22 cellular contexts compared by ENCODE assay signal in genomic region chr10:31739146-31739545, GRCh38.
"Had no signal": no experiment of that assay in that cellular context is flagged by ENCODE, and none has a peak within 500 bp of the region (broad histone marks: within the 10 kb centered on the region; RNA-seq: fewer than 3 reads in every experiment).

No MANE protein-coding gene starts in this region.

- H3K36me3 Mint-ChIP-seq: activated naive CD4-positive, alpha-beta T cell treated with anti-CD3 and anti-CD28 coated beads, Interleukin-2, amount 10 ng/mL, durations not matched to agents 7 days and 5 days; stimulated activated effector memory CD8-positive, alpha-beta T cell treated with anti-CD3 and anti-CD28 coated beads, Interleukin-12 subunit alpha, Interleukin-12 subunit beta, amount 100 ng/mL, for 72 hours; type B pancreatic cell had no signal

- H3K4me3 Mint-ChIP-seq: activated B cell treated with CpG ODN at 0.5 μM for 24 hours; activated CD4-positive, alpha-beta T cell treated with anti-CD3 and anti-CD28 coated beads, Interleukin-2, amount 10 ng/mL, durations not matched to agents 24 days and 14 days; activated CD8-positive, alpha-beta T cell treated with anti-CD3 and anti-CD28 coated beads for 36 hours; activated naive CD4-positive, alpha-beta T cell treated with anti-CD3 and anti-CD28 coated beads, Interleukin-2, amount 10 ng/mL, durations not matched to agents 7 days and 5 days; activated T-cell treated with anti-CD3 and anti-CD28 coated beads, Interleukin-2, amount 50 U/mL, for 4 hours; endodermal cell; nephron progenitor cell; stimulated activated effector memory CD8-positive, alpha-beta T cell treated with anti-CD3 and anti-CD28 coated beads, Interleukin-12 subunit alpha, Interleukin-12 subunit beta, amount 100 ng/mL, for 72 hours; type B pancreatic cell had no signal

- H3K4me1 Mint-ChIP-seq: activated B cell treated with CpG ODN at 0.5 μM for 24 hours; activated naive CD4-positive, alpha-beta T cell treated with anti-CD3 and anti-CD28 coated beads, Interleukin-2, amount 10 ng/mL, durations not matched to agents 7 days and 5 days; endodermal cell; nephron progenitor cell had no signal

- ATAC-seq: activated CD8-positive, alpha-beta T cell treated with anti-CD3 and anti-CD28 coated beads for 36 hours; activated T-cell treated with anti-CD3 and anti-CD28 coated beads, Interleukin-2, amount 50 U/mL, for 4 hours; foreskin keratinocyte; left colon; lower lobe of right lung; stimulated activated effector memory CD8-positive, alpha-beta T cell treated with anti-CD3 and anti-CD28 coated beads, Interleukin-12 subunit alpha, Interleukin-12 subunit beta, amount 100 ng/mL, for 72 hours had no signal

- H3K27ac ChIP-seq: cardiac muscle cell, epithelial cell of prostate, foreskin keratinocyte, lower lobe of right lung, prostate gland, testis had no signal

- H3K36me3 ChIP-seq: cardiac muscle cell, lower lobe of right lung, prostate gland, right atrium auricular region had no signal

- H3K9me3 ChIP-seq: lower lobe of right lung, prostate gland, right atrium auricular region, testis had no signal

- H3K9me3 Mint-ChIP-seq: endodermal cell; stimulated activated effector memory CD8-positive, alpha-beta T cell treated with anti-CD3 and anti-CD28 coated beads, Interleukin-12 subunit alpha, Interleukin-12 subunit beta, amount 100 ng/mL, for 72 hours; type B pancreatic cell had no signal

- H3K27me3 Mint-ChIP-seq: activated CD4-positive, alpha-beta T cell treated with anti-CD3 and anti-CD28 coated beads, Interleukin-2, amount 10 ng/mL, durations not matched to agents 24 days and 14 days; activated naive CD4-positive, alpha-beta T cell treated with anti-CD3 and anti-CD28 coated beads, Interleukin-2, amount 10 ng/mL, durations not matched to agents 7 days and 5 days; type B pancreatic cell had no signal

- H3K4me3 ChIP-seq: cardiac muscle cell, lower lobe of right lung, prostate gland, right atrium auricular region, testis had no signal

- H3K4me1 ChIP-seq: foreskin keratinocyte, prostate gland, testis had no signal

- H3K27me3 ChIP-seq: cardiac muscle cell, foreskin keratinocyte, right atrium auricular region, testis had no signal

- H3K27ac Mint-ChIP-seq: activated B cell treated with CpG ODN at 0.5 μM for 24 hours; activated CD4-positive, alpha-beta T cell treated with anti-CD3 and anti-CD28 coated beads, Interleukin-2, amount 10 ng/mL, durations not matched to agents 24 days and 14 days; activated CD8-positive, alpha-beta T cell treated with anti-CD3 and anti-CD28 coated beads for 36 hours; activated naive CD4-positive, alpha-beta T cell treated with anti-CD3 and anti-CD28 coated beads, Interleukin-2, amount 10 ng/mL, durations not matched to agents 7 days and 5 days; endodermal cell; nephron progenitor cell; stimulated activated effector memory CD8-positive, alpha-beta T cell treated with anti-CD3 and anti-CD28 coated beads, Interleukin-12 subunit alpha, Interleukin-12 subunit beta, amount 100 ng/mL, for 72 hours; type B pancreatic cell had no signal

- DNase-seq: activated B cell treated with CpG ODN at 0.5 μM for 24 hours; activated CD4-positive, alpha-beta T cell treated with anti-CD3 and anti-CD28 coated beads, Interleukin-2, amount 10 ng/mL, durations not matched to agents 24 days and 14 days; activated CD8-positive, alpha-beta T cell treated with anti-CD3 and anti-CD28 coated beads for 36 hours; activated effector memory CD4-positive, alpha-beta T cell treated with Interleukin-2 at 50 U/mL for 16 hours; activated naive CD4-positive, alpha-beta T cell treated with anti-CD3 and anti-CD28 coated beads, Interleukin-2, amount 10 ng/mL, durations not matched to agents 7 days and 5 days; activated T-cell treated with anti-CD3 and anti-CD28 coated beads, Interleukin-2, amount 50 U/mL, for 4 hours; endodermal cell; foreskin keratinocyte; hypothalamus; left colon; lower lobe of right lung; nephron progenitor cell; stimulated activated CD4-positive, alpha-beta T cell treated with anti-CD3 and anti-CD28 coated beads, Interleukin-4, amount 100 ng/mL, for 24 hours; T-helper 1 cell; T-helper 9 cell; testis had no signal
